Comparison of ENCODE assay signal across 24 cellular contexts in genomic region chr1:188017921-188018320, GRCh38.
DNase-seq lines count a peak whose midpoint lies in the region; ATAC-seq, FAIRE-seq and TF ChIP-seq lines count a peak whose summit lies in the region.
"Had no signal": no experiment of that assay in that cellular context is flagged by ENCODE, and none has a peak within 500 bp of the region (broad histone marks: within the 10 kb centered on the region; RNA-seq: fewer than 3 reads in every experiment).

No MANE protein-coding gene starts in this region.

- ATAC-seq in GM18909 (IDR thresholded peaks at IDR 0.05; ENCODE audit: poor library complexity, unreplicated experiment) (peak; percentile 68), GM12878 (peak; percentile 83), upper lobe of right lung (no peak)
- ATAC-seq: A549 had no signal

- WGBS in GM12878 (ENCODE audit: insufficient coverage, insufficient replicate concordance, low lambda C conversion rate, missing lambda C conversion rate), result 63% methylated on average over 4 of the region's 4 CpGs
- 91 to 95% (median 92%) methylated on average over 4 of the region's 4 CpGs for WGBS in stomach, 5 donors
- 90 to 94% (median 91%) methylated on average over 4 of the region's 4 CpGs for WGBS in adrenal gland, 4 donors

- TF ChIP-seq CTCF in GM12865 (IDR thresholded peaks at IDR 0.05; ENCODE audit: insufficient read depth, low read depth, low read length, missing control alignments) (no peak), Loucy (conservative IDR thresholded peaks at IDR 0.05; ENCODE audit: low read length) (no peak), GM12878 (IDR thresholded peaks at IDR 0.05 in 2 of 3, conservative IDR thresholded peaks at IDR 0.05 in 1 of 3; ENCODE audit: control insufficient read depth in 2 of 3, extremely low read depth in 1 of 3, insufficient read depth in 1 of 3, low read depth in 3 of 3, low read length in 3 of 3) (no peak), upper lobe of right lung (IDR thresholded peaks at IDR 0.05) (no peak), stomach (IDR thresholded peaks at IDR 0.05) (no peak), adrenal gland (IDR thresholded peaks at IDR 0.05) (no peak)

- H3K4me2 ChIP-seq in Loucy (ENCODE audit: low read depth, low read length, poor library complexity, severe bottlenecking) (no peak overlapping the region), GM12878 (ENCODE audit: control insufficient read depth, insufficient read depth) (no peak overlapping the region)
- H3K4me2 ChIP-seq: A549; BLaER1 treated with 17β-estradiol and CSF1 and Interleukin-3, amounts not matched to agents 10 nM and 100 nM had no signal

- H3K79me2 ChIP-seq in Loucy (ENCODE audit: insufficient read depth, low read length), result no peaks in the 10 kb centered on the region
- no peaks in the 10 kb centered on the region for H3K79me2 ChIP-seq in GM12878 (ENCODE audit: control insufficient read depth, insufficient read depth, low read length)

- SMC1A ChIA-PET in GM12878 (lab: Charles Lee; ENCODE audit: uncharacterized antibody, unreplicated experiment), result no interaction called here

- no peak for TF ChIP-seq POLR2A in GM12878 (IDR thresholded peaks at IDR 0.05; ENCODE audit: low read depth, low read length)
- TF ChIP-seq POLR2A in stomach (IDR thresholded peaks at IDR 0.05), result no peak
- no peak for TF ChIP-seq POLR2A in adrenal gland (IDR thresholded peaks at IDR 0.05)

- DNase-seq in GM12865 (ENCODE audit: low read depth), result peak; percentile 54
- no peak for DNase-seq in GM12878 (ENCODE audit: low read depth, low spot score)
- DNase-seq in NCI-H524 treated with DMSO at 0.1 percent for 48 hours (lab: John Stamatoyannopoulos, UW), result no peak
- DNase-seq in upper lobe of right lung, result no peak
- DNase-seq in stomach, result no peak
- DNase-seq in adrenal gland, result no peak
- DNase-seq: 8988T; ACHN; AML-193; BE2C; CD4-positive, alpha-beta T cell; CD8-positive, alpha-beta memory T cell; DMS53; DMS79 treated with DMSO at 0.1 percent for 48 hours; GF-D8; GOT3; HFFc6 had no signal

- no peaks in the 10 kb centered on the region for H3F3A ChIP-seq in Loucy (ENCODE audit: low read depth)

- POLR2A ChIA-PET in GM12878 (lab: Charles Lee), result no interaction called here

- RAD21 ChIA-PET in GM12878 (lab: Charles Lee; ENCODE audit: unreplicated experiment), result no interaction called here

- H3K4me3 ChIP-seq in GM12865 (ENCODE audit: low read depth, low read length) (no peak overlapping the region), Loucy (ENCODE audit: low read length, poor library complexity, severe bottlenecking) (no peak overlapping the region), GM12878 (no peak overlapping the region), upper lobe of right lung (no peak overlapping the region), stomach (no peak overlapping the region), adrenal gland (no peak overlapping the region)
- H3K4me3 ChIP-seq: A549; BLaER1 treated with 17β-estradiol and CSF1 and Interleukin-3, amounts not matched to agents 10 nM and 100 nM; HAP-1 had no signal

- H3K9ac ChIP-seq in Loucy (ENCODE audit: low read depth, low read length, poor library complexity, severe bottlenecking), result no peak overlapping the region
- H3K9ac ChIP-seq in GM12878 (ENCODE audit: control insufficient read depth, insufficient read depth, low read length), result no peak overlapping the region
- H3K9ac ChIP-seq: BLaER1 treated with 17β-estradiol and CSF1 and Interleukin-3, amounts not matched to agents 10 nM and 100 nM had no signal

- H3K27ac ChIP-seq in GM12878 (ENCODE audit: control insufficient read depth, insufficient read depth) (no peak overlapping the region), upper lobe of right lung (no peak overlapping the region), stomach (no peak overlapping the region), adrenal gland (no peak overlapping the region)
- H3K27ac ChIP-seq: A549; BLaER1 treated with 17β-estradiol and CSF1 and Interleukin-3, amounts not matched to agents 10 nM and 100 nM had no signal

- FAIRE-seq in GM12878 (lab: Jason Lieb, UNC), result no peak
- FAIRE-seq: A549, GM18507, H54 had no signal

- H2AFZ ChIP-seq in Loucy (ENCODE audit: low read length) (peak overlapping the region; percentile 46; the same call in 1 of the 2 replicates), GM12878 (ENCODE audit: control insufficient read depth, low read depth, low read length) (no peak overlapping the region)

- TF ChIP-seq RAD21 in GM12878 (IDR thresholded peaks at IDR 0.05; ENCODE audit: insufficient read depth, low read depth, low read length), result no peak

- H4K20me1 ChIP-seq in Loucy (ENCODE audit: insufficient read depth, low read length, poor library complexity, severe bottlenecking) (no peaks in the 10 kb centered on the region), GM12878 (ENCODE audit: control insufficient read depth, insufficient read depth) (no peaks in the 10 kb centered on the region)
- H4K20me1 ChIP-seq: BLaER1 treated with 17β-estradiol and CSF1 and Interleukin-3, amounts not matched to agents 10 nM and 100 nM had no signal

- BruUV-seq in GM12878 (replicated peaks; lab: Mats Ljungman, UMichigan), result no TSS peak

- H3K4me1 ChIP-seq in Loucy (ENCODE audit: insufficient read depth, low read length, poor library complexity, severe bottlenecking) (peaks cover 6% of the 10 kb centered on the region), GM12878 (ENCODE audit: control insufficient read depth, insufficient read depth, low read length) (no peaks in the 10 kb centered on the region), upper lobe of right lung (no peaks in the 10 kb centered on the region), stomach (no peaks in the 10 kb centered on the region), adrenal gland (replicated peaks in 1 of 2) (no peaks in the 10 kb centered on the region)
- H3K4me1 ChIP-seq: BE2C; BLaER1 treated with 17β-estradiol and CSF1 and Interleukin-3, amounts not matched to agents 10 nM and 100 nM; HAP-1 had no signal

- TF ChIP-seq EP300 in GM12878 (IDR thresholded peaks at IDR 0.05; ENCODE audit: borderline replicate concordance in 1 of 2, control insufficient read depth in 1 of 2, low read depth in 2 of 2, low read length in 2 of 2) (no peak), stomach (IDR thresholded peaks at IDR 0.05) (no peak)

- intact Hi-C loops in GM12878 (cut with micrococcal nuclease; ENCODE audit: unreplicated experiment), result no loop called here
- intact Hi-C loops in upper lobe of right lung (cut with DNase I), result no loop called here
- intact Hi-C loops in stomach (cut with DNase I; ENCODE audit: low total_unique reads), result no loop called here
- intact Hi-C loops in adrenal gland (cut with DNase I), result no loop called here

- H3K9me3 ChIP-seq in Loucy (ENCODE audit: insufficient read depth, low read depth, low read length) (no peaks in the 10 kb centered on the region), GM12878 (replicated peaks; ENCODE audit: control insufficient read depth, insufficient read depth, low read length) (no peaks in the 10 kb centered on the region), upper lobe of right lung (no peaks in the 10 kb centered on the region), stomach (peaks cover 0 to 16% (median 3%) of the 10 kb centered on the region in 4 donors), adrenal gland (replicated peaks in 1 of 3) (no peaks in the 10 kb centered on the region)
- H3K9me3 ChIP-seq: A549, BE2C, HAP-1 had no signal

- CTCF ChIA-PET in GM12878 (lab: Yijun Ruan, JAX), result no interaction called here

- H3K36me3 ChIP-seq in Loucy (ENCODE audit: insufficient read depth, low read length) (no peaks in the 10 kb centered on the region), GM12878 (ENCODE audit: control insufficient read depth in 2 of 2, insufficient read depth in 2 of 2, low read length in 1 of 2) (no peaks in the 10 kb centered on the region), upper lobe of right lung (no peaks in the 10 kb centered on the region), stomach (no peaks in the 10 kb centered on the region), adrenal gland (replicated peaks in 1 of 2) (no peaks in the 10 kb centered on the region)
- H3K36me3 ChIP-seq: BE2C, HAP-1 had no signal

- in situ Hi-C loops in GM12878 (cut with MboI), result no loop called here

- no peaks in the 10 kb centered on the region for H3K27me3 ChIP-seq in Loucy (ENCODE audit: insufficient read depth, low read length, poor library complexity, severe bottlenecking)
- no peaks in the 10 kb centered on the region for H3K27me3 ChIP-seq in GM12878 (replicated peaks in 1 of 2; ENCODE audit: control insufficient read depth in 2 of 2, insufficient read depth in 2 of 2, low read length in 1 of 2)
- H3K27me3 ChIP-seq in upper lobe of right lung, result no peaks in the 10 kb centered on the region
- H3K27me3 ChIP-seq in stomach, result no peaks in the 10 kb centered on the region
- no peaks in the 10 kb centered on the region for H3K27me3 ChIP-seq in adrenal gland
- H3K27me3 ChIP-seq: BE2C; BLaER1 treated with 17β-estradiol and CSF1 and Interleukin-3, amounts not matched to agents 10 nM and 100 nM had no signal

- H3K9me2 ChIP-seq in Loucy (replicated peaks; ENCODE audit: low read depth, low read length), result no peaks in the 10 kb centered on the region

TF ChIP-seq in GM12878, 131 proteins besides CTCF, POLR2A, EP300 and RAD21 (continues in another document):
- TF ChIP-seq STAT3 (IDR thresholded peaks at IDR 0.05; ENCODE audit: low read depth, low read length), result no peak
- TF ChIP-seq, protein P1, sequence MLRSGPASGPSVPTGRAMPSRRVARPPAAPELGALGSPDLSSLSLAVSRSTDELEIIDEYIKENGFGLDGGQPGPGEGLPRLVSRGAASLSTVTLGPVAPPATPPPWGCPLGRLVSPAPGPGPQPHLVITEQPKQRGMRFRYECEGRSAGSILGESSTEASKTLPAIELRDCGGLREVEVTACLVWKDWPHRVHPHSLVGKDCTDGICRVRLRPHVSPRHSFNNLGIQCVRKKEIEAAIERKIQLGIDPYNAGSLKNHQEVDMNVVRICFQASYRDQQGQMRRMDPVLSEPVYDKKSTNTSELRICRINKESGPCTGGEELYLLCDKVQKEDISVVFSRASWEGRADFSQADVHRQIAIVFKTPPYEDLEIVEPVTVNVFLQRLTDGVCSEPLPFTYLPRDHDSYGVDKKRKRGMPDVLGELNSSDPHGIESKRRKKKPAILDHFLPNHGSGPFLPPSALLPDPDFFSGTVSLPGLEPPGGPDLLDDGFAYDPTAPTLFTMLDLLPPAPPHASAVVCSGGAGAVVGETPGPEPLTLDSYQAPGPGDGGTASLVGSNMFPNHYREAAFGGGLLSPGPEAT (IDR thresholded peaks at IDR 0.05; ENCODE audit: low read depth), result no peak
- TF ChIP-seq SIN3A (IDR thresholded peaks at IDR 0.05; ENCODE audit: low read depth, low read length), result no peak
- TF ChIP-seq RFX5 (IDR thresholded peaks at IDR 0.05; ENCODE audit: low read depth, low read length), result no peak
- TF ChIP-seq TARDBP (IDR thresholded peaks at IDR 0.05; ENCODE audit: borderline replicate concordance), result no peak
- TF ChIP-seq NFIC (IDR thresholded peaks at IDR 0.05; ENCODE audit: low read depth, low read length), result peak; percentile 55; the same call in 1 of the 2 replicates
- TF ChIP-seq CHD4 (IDR thresholded peaks at IDR 0.05), result no peak
